22 cellular contexts compared by ENCODE assay signal in genomic region chr7:45125193-45125904, GRCh38. TPM values are rescaled to one million over a fixed set of nuclear protein-coding genes. Genes with fewer than 3 reads are reported as not detected.
"Had no signal": no experiment of that assay in that cellular context is flagged by ENCODE, and none has a peak within 500 bp of the region (broad histone marks: within the 10 kb centered on the region; RNA-seq: fewer than 3 reads in every experiment).

No MANE protein-coding gene starts in this region.

- H3K9ac ChIP-seq: parathyroid adenoma had no signal

- ATAC-seq: effector memory CD8-positive, alpha-beta T cell; gastrocnemius medialis; left cardiac atrium; right lobe of liver; stimulated activated memory B cell treated with anti-CD40 and anti-IgM and Interleukin-4, amounts not matched to agents 10 μg/mL and 1 μg/mL and 100 μg/mL, for 72 hours had no signal

- DNase-seq: activated CD4-positive, alpha-beta T cell treated with anti-CD3 and anti-CD28 coated beads, Interleukin-2, amount 50 U/mL, for 4 hours; activated gamma-delta T cell treated with Interleukin-2 at 50 U/mL for 16 hours; anterior cingulate cortex; effector memory CD8-positive, alpha-beta T cell; gastrocnemius medialis; head of caudate nucleus; islet precursor cell; left cardiac atrium; midbrain; nephron progenitor cell; nucleus accumbens; right lobe of liver; stimulated activated CD4-positive, alpha-beta T cell treated with anti-CD3 and anti-CD28 coated beads, Interleukin-2, amount 100 ng/mL, for 24 hours; transverse colon had no signal

- H3K4me3 ChIP-seq: dorsolateral prefrontal cortex, esophagus muscularis mucosa, gastrocnemius medialis, right lobe of liver, skin epidermis, transverse colon had no signal

- H3K4me3 Mint-ChIP-seq: activated naive CD4-positive, alpha-beta T cell treated with anti-CD3 and anti-CD28 coated beads, Interleukin-2, amount 50 U/mL, for 24 hours; brain; nephron progenitor cell; stimulated activated memory B cell treated with anti-CD40 and anti-IgM and Interleukin-4, amounts not matched to agents 10 μg/mL and 1 μg/mL and 100 μg/mL, for 72 hours had no signal

- H3K4me1 ChIP-seq: esophagus muscularis mucosa, gastrocnemius medialis, parathyroid adenoma, right lobe of liver, transverse colon had no signal

- H3K27me3 Mint-ChIP-seq: activated naive CD4-positive, alpha-beta T cell treated with anti-CD3 and anti-CD28 coated beads, Interleukin-2, amount 50 U/mL, for 24 hours; effector memory CD8-positive, alpha-beta T cell; stimulated activated memory B cell treated with anti-CD40 and anti-IgM and Interleukin-4, amounts not matched to agents 10 μg/mL and 1 μg/mL and 100 μg/mL, for 72 hours had no signal

- H3K27ac Mint-ChIP-seq: activated naive CD4-positive, alpha-beta T cell treated with anti-CD3 and anti-CD28 coated beads, Interleukin-2, amount 50 U/mL, for 24 hours; brain; nephron progenitor cell; stimulated activated memory B cell treated with anti-CD40 and anti-IgM and Interleukin-4, amounts not matched to agents 10 μg/mL and 1 μg/mL and 100 μg/mL, for 72 hours had no signal

- H3K36me3 Mint-ChIP-seq: activated naive CD4-positive, alpha-beta T cell treated with anti-CD3 and anti-CD28 coated beads, Interleukin-2, amount 50 U/mL, for 24 hours; brain; stimulated activated memory B cell treated with anti-CD40 and anti-IgM and Interleukin-4, amounts not matched to agents 10 μg/mL and 1 μg/mL and 100 μg/mL, for 72 hours had no signal

- H3K9me3 ChIP-seq: esophagus muscularis mucosa, gastrocnemius medialis, right lobe of liver, transverse colon had no signal

- H3K9me3 Mint-ChIP-seq: activated naive CD4-positive, alpha-beta T cell treated with anti-CD3 and anti-CD28 coated beads, Interleukin-2, amount 50 U/mL, for 24 hours; brain; effector memory CD8-positive, alpha-beta T cell; nephron progenitor cell; stimulated activated memory B cell treated with anti-CD40 and anti-IgM and Interleukin-4, amounts not matched to agents 10 μg/mL and 1 μg/mL and 100 μg/mL, for 72 hours had no signal

- H3K36me3 ChIP-seq: esophagus muscularis mucosa, gastrocnemius medialis, right lobe of liver, transverse colon had no signal

- H3K4me1 Mint-ChIP-seq: brain had no signal

- H2AFZ ChIP-seq: parathyroid adenoma had no signal

- H3K27ac ChIP-seq: dorsolateral prefrontal cortex, esophagus muscularis mucosa, gastrocnemius medialis, parathyroid adenoma, right lobe of liver, skin epidermis, transverse colon had no signal

- H3K27me3 ChIP-seq: dorsolateral prefrontal cortex, esophagus muscularis mucosa, gastrocnemius medialis, right lobe of liver, transverse colon had no signal

RNA-seq across cellular contexts. Expression of gene RAMP3, which starts 32.2 kb away (rescaled TPM):
- total RNA-seq: endothelial cell of umbilical vein had no signal
- polyA plus RNA-seq: endothelial cell of umbilical vein had no signal
